In the genomic region with DNA sequence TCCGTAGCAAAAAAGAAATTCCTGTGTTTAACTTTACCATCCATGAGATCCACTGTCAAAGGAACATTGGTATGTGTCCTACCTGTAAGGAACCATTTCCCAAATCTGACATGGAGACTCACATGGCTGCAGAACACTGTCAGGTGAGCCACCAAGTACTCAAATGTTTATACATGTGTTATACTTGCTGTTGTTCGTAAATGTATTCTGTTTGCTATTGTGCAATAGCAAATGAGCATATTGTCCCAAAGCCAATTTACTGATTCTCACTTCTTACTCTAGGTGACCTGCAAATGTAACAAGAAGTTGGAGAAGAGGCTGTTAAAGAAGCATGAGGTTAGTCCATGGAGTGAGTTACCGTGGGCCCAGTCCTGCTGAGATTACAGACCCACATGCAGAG, we compare ENCODE assay signal across 2 cellular contexts.
TF ChIP-seq lines count a peak whose summit lies in the region.

No MANE protein-coding gene starts in this region.

TF ChIP-seq in HCT116, 20 proteins besides CTCF, POLR2A, EP300 and RAD21:
- TF ChIP-seq ELF1 (IDR thresholded peaks at IDR 0.05; ENCODE audit: borderline replicate concordance, low read depth), result no peak
- 0 out of 2 replicates have a peak, but pooled peaks have one; percentile 11 for TF ChIP-seq CEBPB (IDR thresholded peaks at IDR 0.05; ENCODE audit: low read depth)
- TF ChIP-seq, protein P1, sequence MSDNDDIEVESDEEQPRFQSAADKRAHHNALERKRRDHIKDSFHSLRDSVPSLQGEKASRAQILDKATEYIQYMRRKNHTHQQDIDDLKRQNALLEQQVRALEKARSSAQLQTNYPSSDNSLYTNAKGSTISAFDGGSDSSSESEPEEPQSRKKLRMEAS (IDR thresholded peaks at IDR 0.05), result no peak
- TF ChIP-seq, protein P2, sequence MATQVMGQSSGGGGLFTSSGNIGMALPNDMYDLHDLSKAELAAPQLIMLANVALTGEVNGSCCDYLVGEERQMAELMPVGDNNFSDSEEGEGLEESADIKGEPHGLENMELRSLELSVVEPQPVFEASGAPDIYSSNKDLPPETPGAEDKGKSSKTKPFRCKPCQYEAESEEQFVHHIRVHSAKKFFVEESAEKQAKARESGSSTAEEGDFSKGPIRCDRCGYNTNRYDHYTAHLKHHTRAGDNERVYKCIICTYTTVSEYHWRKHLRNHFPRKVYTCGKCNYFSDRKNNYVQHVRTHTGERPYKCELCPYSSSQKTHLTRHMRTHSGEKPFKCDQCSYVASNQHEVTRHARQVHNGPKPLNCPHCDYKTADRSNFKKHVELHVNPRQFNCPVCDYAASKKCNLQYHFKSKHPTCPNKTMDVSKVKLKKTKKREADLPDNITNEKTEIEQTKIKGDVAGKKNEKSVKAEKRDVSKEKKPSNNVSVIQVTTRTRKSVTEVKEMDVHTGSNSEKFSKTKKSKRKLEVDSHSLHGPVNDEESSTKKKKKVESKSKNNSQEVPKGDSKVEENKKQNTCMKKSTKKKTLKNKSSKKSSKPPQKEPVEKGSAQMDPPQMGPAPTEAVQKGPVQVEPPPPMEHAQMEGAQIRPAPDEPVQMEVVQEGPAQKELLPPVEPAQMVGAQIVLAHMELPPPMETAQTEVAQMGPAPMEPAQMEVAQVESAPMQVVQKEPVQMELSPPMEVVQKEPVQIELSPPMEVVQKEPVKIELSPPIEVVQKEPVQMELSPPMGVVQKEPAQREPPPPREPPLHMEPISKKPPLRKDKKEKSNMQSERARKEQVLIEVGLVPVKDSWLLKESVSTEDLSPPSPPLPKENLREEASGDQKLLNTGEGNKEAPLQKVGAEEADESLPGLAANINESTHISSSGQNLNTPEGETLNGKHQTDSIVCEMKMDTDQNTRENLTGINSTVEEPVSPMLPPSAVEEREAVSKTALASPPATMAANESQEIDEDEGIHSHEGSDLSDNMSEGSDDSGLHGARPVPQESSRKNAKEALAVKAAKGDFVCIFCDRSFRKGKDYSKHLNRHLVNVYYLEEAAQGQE (IDR thresholded peaks at IDR 0.05; ENCODE audit: low read depth), result no peak
- TF ChIP-seq, protein P3, sequence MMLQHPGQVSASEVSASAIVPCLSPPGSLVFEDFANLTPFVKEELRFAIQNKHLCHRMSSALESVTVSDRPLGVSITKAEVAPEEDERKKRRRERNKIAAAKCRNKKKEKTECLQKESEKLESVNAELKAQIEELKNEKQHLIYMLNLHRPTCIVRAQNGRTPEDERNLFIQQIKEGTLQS (IDR thresholded peaks at IDR 0.05), result no peak
- TF ChIP-seq EZH2phosphoT487 (IDR thresholded peaks at IDR 0.05; ENCODE audit: borderline replicate concordance), result no peak

TF ChIP-seq in K562, 482 proteins besides CTCF, POLR2A, EP300 and RAD21:
- TF ChIP-seq KAT2B (IDR thresholded peaks at IDR 0.05; ENCODE audit: low read depth, low read length), result no peak
- no peak for TF ChIP-seq ZNF143 (CRISPR knock-in tag; IDR thresholded peaks at IDR 0.05)
- no peak for TF ChIP-seq ETV6 (IDR thresholded peaks at IDR 0.05; ENCODE audit: borderline replicate concordance in 1 of 2, low read depth in 2 of 2, low read length in 1 of 2)
- no peak for TF ChIP-seq ETV6 (CRISPR knock-in tag; IDR thresholded peaks at IDR 0.05; ENCODE audit: borderline replicate concordance)
- TF ChIP-seq NFYB (IDR thresholded peaks at IDR 0.05; ENCODE audit: extremely low read depth, insufficient read length), result no peak
- TF ChIP-seq, protein P4, sequence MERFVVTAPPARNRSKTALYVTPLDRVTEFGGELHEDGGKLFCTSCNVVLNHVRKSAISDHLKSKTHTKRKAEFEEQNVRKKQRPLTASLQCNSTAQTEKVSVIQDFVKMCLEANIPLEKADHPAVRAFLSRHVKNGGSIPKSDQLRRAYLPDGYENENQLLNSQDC (CRISPR knock-in tag; IDR thresholded peaks at IDR 0.05), result no peak
- TF ChIP-seq PHB2 (IDR thresholded peaks at IDR 0.05; ENCODE audit: low read depth), result no peak
- TF ChIP-seq, protein P5, sequence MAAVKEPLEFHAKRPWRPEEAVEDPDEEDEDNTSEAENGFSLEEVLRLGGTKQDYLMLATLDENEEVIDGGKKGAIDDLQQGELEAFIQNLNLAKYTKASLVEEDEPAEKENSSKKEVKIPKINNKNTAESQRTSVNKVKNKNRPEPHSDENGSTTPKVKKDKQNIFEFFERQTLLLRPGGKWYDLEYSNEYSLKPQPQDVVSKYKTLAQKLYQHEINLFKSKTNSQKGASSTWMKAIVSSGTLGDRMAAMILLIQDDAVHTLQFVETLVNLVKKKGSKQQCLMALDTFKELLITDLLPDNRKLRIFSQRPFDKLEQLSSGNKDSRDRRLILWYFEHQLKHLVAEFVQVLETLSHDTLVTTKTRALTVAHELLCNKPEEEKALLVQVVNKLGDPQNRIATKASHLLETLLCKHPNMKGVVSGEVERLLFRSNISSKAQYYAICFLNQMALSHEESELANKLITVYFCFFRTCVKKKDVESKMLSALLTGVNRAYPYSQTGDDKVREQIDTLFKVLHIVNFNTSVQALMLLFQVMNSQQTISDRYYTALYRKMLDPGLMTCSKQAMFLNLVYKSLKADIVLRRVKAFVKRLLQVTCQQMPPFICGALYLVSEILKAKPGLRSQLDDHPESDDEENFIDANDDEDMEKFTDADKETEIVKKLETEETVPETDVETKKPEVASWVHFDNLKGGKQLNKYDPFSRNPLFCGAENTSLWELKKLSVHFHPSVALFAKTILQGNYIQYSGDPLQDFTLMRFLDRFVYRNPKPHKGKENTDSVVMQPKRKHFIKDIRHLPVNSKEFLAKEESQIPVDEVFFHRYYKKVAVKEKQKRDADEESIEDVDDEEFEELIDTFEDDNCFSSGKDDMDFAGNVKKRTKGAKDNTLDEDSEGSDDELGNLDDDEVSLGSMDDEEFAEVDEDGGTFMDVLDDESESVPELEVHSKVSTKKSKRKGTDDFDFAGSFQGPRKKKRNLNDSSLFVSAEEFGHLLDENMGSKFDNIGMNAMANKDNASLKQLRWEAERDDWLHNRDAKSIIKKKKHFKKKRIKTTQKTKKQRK (IDR thresholded peaks at IDR 0.05; ENCODE audit: borderline replicate concordance, low read depth, low read length), result no peak
- TF ChIP-seq CEBPB (tag; IDR thresholded peaks at IDR 0.05), result peak; percentile 80
- TF ChIP-seq SPI1 (IDR thresholded peaks at IDR 0.05; ENCODE audit: borderline replicate concordance, low read depth, low read length), result no peak
- TF ChIP-seq, protein P6, sequence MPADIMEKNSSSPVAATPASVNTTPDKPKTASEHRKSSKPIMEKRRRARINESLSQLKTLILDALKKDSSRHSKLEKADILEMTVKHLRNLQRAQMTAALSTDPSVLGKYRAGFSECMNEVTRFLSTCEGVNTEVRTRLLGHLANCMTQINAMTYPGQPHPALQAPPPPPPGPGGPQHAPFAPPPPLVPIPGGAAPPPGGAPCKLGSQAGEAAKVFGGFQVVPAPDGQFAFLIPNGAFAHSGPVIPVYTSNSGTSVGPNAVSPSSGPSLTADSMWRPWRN (IDR thresholded peaks at IDR 0.05; ENCODE audit: low read depth), result no peak
- no peak for TF ChIP-seq SRSF9 (IDR thresholded peaks at IDR 0.05; ENCODE audit: borderline replicate concordance, low read depth, low read length)
- 0 out of 2 replicates have a peak, but pooled peaks have one; percentile 8 for TF ChIP-seq CEBPG (CRISPR knock-in tag; IDR thresholded peaks at IDR 0.05)
- TF ChIP-seq CEBPG (tag; conservative IDR thresholded peaks at IDR 0.05 in 1 of 2, IDR thresholded peaks at IDR 0.05 in 1 of 2), result peak; percentile 38 to 90; a peak in 2 of 4 replicates
- no peak for TF ChIP-seq NCOA1 (IDR thresholded peaks at IDR 0.05; ENCODE audit: low read depth)
- TF ChIP-seq SMARCC2 (IDR thresholded peaks at IDR 0.05; ENCODE audit: low read depth), result no peak
- TF ChIP-seq TAL1 (IDR thresholded peaks at IDR 0.05), result no peak
- TF ChIP-seq, protein P7, sequence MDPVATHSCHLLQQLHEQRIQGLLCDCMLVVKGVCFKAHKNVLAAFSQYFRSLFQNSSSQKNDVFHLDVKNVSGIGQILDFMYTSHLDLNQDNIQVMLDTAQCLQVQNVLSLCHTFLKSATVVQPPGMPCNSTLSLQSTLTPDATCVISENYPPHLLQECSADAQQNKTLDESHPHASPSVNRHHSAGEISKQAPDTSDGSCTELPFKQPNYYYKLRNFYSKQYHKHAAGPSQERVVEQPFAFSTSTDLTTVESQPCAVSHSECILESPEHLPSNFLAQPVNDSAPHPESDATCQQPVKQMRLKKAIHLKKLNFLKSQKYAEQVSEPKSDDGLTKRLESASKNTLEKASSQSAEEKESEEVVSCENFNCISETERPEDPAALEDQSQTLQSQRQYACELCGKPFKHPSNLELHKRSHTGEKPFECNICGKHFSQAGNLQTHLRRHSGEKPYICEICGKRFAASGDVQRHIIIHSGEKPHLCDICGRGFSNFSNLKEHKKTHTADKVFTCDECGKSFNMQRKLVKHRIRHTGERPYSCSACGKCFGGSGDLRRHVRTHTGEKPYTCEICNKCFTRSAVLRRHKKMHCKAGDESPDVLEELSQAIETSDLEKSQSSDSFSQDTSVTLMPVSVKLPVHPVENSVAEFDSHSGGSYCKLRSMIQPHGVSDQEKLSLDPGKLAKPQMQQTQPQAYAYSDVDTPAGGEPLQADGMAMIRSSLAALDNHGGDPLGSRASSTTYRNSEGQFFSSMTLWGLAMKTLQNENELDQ (CRISPR knock-in tag; IDR thresholded peaks at IDR 0.05; ENCODE audit: borderline replicate concordance), result no peak
- no peak for TF ChIP-seq SAP30 (IDR thresholded peaks at IDR 0.05; ENCODE audit: borderline replicate concordance, insufficient read depth, low read depth, low read length, poor library complexity, severe bottlenecking)
- TF ChIP-seq, protein P8, sequence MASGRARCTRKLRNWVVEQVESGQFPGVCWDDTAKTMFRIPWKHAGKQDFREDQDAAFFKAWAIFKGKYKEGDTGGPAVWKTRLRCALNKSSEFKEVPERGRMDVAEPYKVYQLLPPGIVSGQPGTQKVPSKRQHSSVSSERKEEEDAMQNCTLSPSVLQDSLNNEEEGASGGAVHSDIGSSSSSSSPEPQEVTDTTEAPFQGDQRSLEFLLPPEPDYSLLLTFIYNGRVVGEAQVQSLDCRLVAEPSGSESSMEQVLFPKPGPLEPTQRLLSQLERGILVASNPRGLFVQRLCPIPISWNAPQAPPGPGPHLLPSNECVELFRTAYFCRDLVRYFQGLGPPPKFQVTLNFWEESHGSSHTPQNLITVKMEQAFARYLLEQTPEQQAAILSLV (tag; IDR thresholded peaks at IDR 0.05), result 0 out of 2 replicates have a peak, but pooled peaks have one; percentile 24
- TF ChIP-seq BRF1 (IDR thresholded peaks at IDR 0.05; ENCODE audit: borderline replicate concordance, extremely low read depth, insufficient read length), result no peak
- TF ChIP-seq C11orf30 (IDR thresholded peaks at IDR 0.05; ENCODE audit: low read depth), result no peak
- TF ChIP-seq, protein P9, sequence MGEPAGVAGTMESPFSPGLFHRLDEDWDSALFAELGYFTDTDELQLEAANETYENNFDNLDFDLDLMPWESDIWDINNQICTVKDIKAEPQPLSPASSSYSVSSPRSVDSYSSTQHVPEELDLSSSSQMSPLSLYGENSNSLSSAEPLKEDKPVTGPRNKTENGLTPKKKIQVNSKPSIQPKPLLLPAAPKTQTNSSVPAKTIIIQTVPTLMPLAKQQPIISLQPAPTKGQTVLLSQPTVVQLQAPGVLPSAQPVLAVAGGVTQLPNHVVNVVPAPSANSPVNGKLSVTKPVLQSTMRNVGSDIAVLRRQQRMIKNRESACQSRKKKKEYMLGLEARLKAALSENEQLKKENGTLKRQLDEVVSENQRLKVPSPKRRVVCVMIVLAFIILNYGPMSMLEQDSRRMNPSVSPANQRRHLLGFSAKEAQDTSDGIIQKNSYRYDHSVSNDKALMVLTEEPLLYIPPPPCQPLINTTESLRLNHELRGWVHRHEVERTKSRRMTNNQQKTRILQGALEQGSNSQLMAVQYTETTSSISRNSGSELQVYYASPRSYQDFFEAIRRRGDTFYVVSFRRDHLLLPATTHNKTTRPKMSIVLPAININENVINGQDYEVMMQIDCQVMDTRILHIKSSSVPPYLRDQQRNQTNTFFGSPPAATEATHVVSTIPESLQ (CRISPR knock-in tag; IDR thresholded peaks at IDR 0.05), result no peak
- no peak for TF ChIP-seq DNMT1 (IDR thresholded peaks at IDR 0.05)
